ENCODE assay signal across 19 cellular contexts in genomic region chr19:43652546-43652874, GRCh38. TPM values are rescaled to one million over a fixed set of nuclear protein-coding genes. Genes with fewer than 3 reads are reported as not detected.
DNase-seq lines count a peak whose midpoint lies in the region; ATAC-seq, FAIRE-seq and TF ChIP-seq lines count a peak whose summit lies in the region.
"Had no signal": no experiment of that assay in that cellular context is flagged by ENCODE, and none has a peak within 500 bp of the region (broad histone marks: within the 10 kb centered on the region; RNA-seq: fewer than 3 reads in every experiment).

No MANE protein-coding gene starts in this region.

- H3K79me2 ChIP-seq in endothelial cell of umbilical vein (ENCODE audit: control insufficient read depth, insufficient read depth, low read length), result peaks cover 2% of the 10 kb centered on the region

- no peak overlapping the region for H3K4me2 ChIP-seq in endothelial cell of umbilical vein (ENCODE audit: insufficient read depth, low read length)
- H3K4me2 ChIP-seq: neural progenitor cell had no signal

- TF ChIP-seq POLR2A in endothelial cell of umbilical vein (IDR thresholded peaks at IDR 0.05; ENCODE audit: low read depth, low read length), result peak; percentile 39
- TF ChIP-seq POLR2A in stomach (IDR thresholded peaks at IDR 0.05), result no peak

- H3K4me1 ChIP-seq in HEK293 (ENCODE audit: control insufficient read depth, insufficient read depth, low read length) (peaks cover 3% of the 10 kb centered on the region), RWPE2 (ENCODE audit: insufficient read depth, poor library complexity, severe bottlenecking) (no peaks in the 10 kb centered on the region), endothelial cell of umbilical vein (ENCODE audit: control insufficient read depth, extremely low read depth, insufficient read depth, low read length) (no peaks in the 10 kb centered on the region), stomach (peaks cover 0 to 4% (median 1%) of the 10 kb centered on the region in 4 donors)
- H3K4me1 ChIP-seq: neural progenitor cell, psoas muscle had no signal

- no peaks in the 10 kb centered on the region for H4K20me1 ChIP-seq in endothelial cell of umbilical vein (replicated peaks; ENCODE audit: control insufficient read depth, extremely low read depth, insufficient read depth, low read length)

- DNase-seq in RWPE2 (ENCODE audit: low spot score) (no peak), endothelial cell of umbilical vein (ENCODE audit: low read depth, low spot score) (no peak), sciatic nerve (ENCODE audit: low spot score) (no peak), stomach (no peak), T-helper 2 cell (no peak), GM19240 (ENCODE audit: insufficient read length, low spot score) (no peak)
- DNase-seq: cortex of kidney, DMS79, GF-D8, lower lobe of right lung, NCI-H1417 treated with DMSO at 0.1 percent for 48 hours had no signal

- H3K9ac ChIP-seq in endothelial cell of umbilical vein (replicated peaks; ENCODE audit: extremely low read depth, insufficient read depth, low read length), result no peak overlapping the region
- H3K9ac ChIP-seq: neural progenitor cell had no signal

- no TSS peak for BruUV-seq in endothelial cell of umbilical vein (replicated peaks; lab: Mats Ljungman, UMichigan)

- POLR2A ChIA-PET in HEK293 (lab: Yijun Ruan, JAX) (interaction anchor here (1.0 kb wide), 1 partner anchor 16 kb away, joined by 3 read pairs; no protein-coding TSS in a partner anchor), endothelial cell of umbilical vein (lab: Charles Lee) (no interaction called here)

- no peak for ATAC-seq in RWPE2 (ENCODE audit: low read depth)
- ATAC-seq in sciatic nerve, result peak; percentile 23

- FAIRE-seq in endothelial cell of umbilical vein (lab: Jason Lieb, UNC), result no peak
- FAIRE-seq: H54 had no signal

- H2AFZ ChIP-seq in endothelial cell of umbilical vein (ENCODE audit: low read depth, low read length), result no peak overlapping the region
- H2AFZ ChIP-seq: neural progenitor cell had no signal

- CTCF ChIA-PET in HEK293 (lab: Yijun Ruan, JAX), result interaction anchor here (0.6 to 4.6 kb wide), 28 partner anchors 9 to 213 kb away, joined by 3 to 52 read pairs (median 5); partner anchors contain the start of genes IRGC, IRGQ, ZNF283 and ZNF575
- CTCF ChIA-PET in endothelial cell of umbilical vein (lab: Charles Lee), result interaction anchor here (0.7 to 3.6 kb wide), 11 partner anchors 11 to 220 kb away, joined by 3 to 27 read pairs (median 4); no protein-coding TSS in a partner anchor

- H3K4me3 ChIP-seq in HEK293 (ENCODE audit: low read depth, low read length) (no peak overlapping the region), RWPE2 (ENCODE audit: severe bottlenecking) (no peak overlapping the region), endothelial cell of umbilical vein (replicated peaks in 1 of 3; ENCODE audit: insufficient read depth in 1 of 3, low read depth in 1 of 3, low read length in 3 of 3) (no peak overlapping the region), stomach (no peak overlapping the region)
- H3K4me3 ChIP-seq: cardiac muscle cell, lower lobe of right lung, MG63, mucosa of descending colon, neural progenitor cell, psoas muscle had no signal

- H3K9me1 ChIP-seq in endothelial cell of umbilical vein (replicated peaks; ENCODE audit: control insufficient read depth, extremely low read depth, insufficient read depth, low read length), result no peaks in the 10 kb centered on the region

- H3K27ac ChIP-seq in HEK293 (ENCODE audit: extremely low read depth, low read depth, low read length) (no peak overlapping the region), RWPE2 (ENCODE audit: poor library complexity, severe bottlenecking) (no peak overlapping the region), endothelial cell of umbilical vein (ENCODE audit: insufficient read depth, low read depth, low read length) (no peak overlapping the region), stomach (no peak overlapping the region)
- H3K27ac ChIP-seq: lower lobe of right lung, neural progenitor cell, psoas muscle had no signal

- intact Hi-C loops in endothelial cell of umbilical vein (cut with micrococcal nuclease) (loop anchor here (1.0 kb wide), 5 partner anchors 56 to 219 kb away; partner anchors contain the start of genes IRGQ and ZNF576), sciatic nerve (cut with DNase I) (loop anchor here (10.0 kb wide), 1 partner anchor 58 kb away; the partner anchor contains the start of genes IRGQ and ZNF576), stomach (cut with DNase I; ENCODE audit: low total_unique reads) (loop anchor here (10.0 kb wide), 1 partner anchor 98 kb away; no protein-coding TSS in a partner anchor)

- TF ChIP-seq EP300 in stomach (IDR thresholded peaks at IDR 0.05), result no peak

- H3K9me3 ChIP-seq in HEK293 (ENCODE audit: control insufficient read depth, insufficient read depth, low read depth, low read length), result peaks cover 3% of the 10 kb centered on the region; the same call in 1 of the 2 replicates
- no peaks in the 10 kb centered on the region for H3K9me3 ChIP-seq in RWPE2 (ENCODE audit: severe bottlenecking)
- no peaks in the 10 kb centered on the region for H3K9me3 ChIP-seq in endothelial cell of umbilical vein (replicated peaks; ENCODE audit: control insufficient read depth, insufficient read depth, low read length)
- H3K9me3 ChIP-seq in stomach, result no peaks in the 10 kb centered on the region
- H3K9me3 ChIP-seq: lower lobe of right lung, MG63, mucosa of descending colon, psoas muscle had no signal

- TF ChIP-seq CTCF in HEK293 (tag by site-specific recombination; IDR thresholded peaks at IDR 0.05) (no peak), RWPE2 (IDR thresholded peaks at IDR 0.05; ENCODE audit: poor library complexity, severe bottlenecking) (peak; percentile 50), endothelial cell of umbilical vein (IDR thresholded peaks at IDR 0.05; ENCODE audit: extremely low read depth in 1 of 2, insufficient read depth in 1 of 2, low read depth in 1 of 2, low read length in 2 of 2) (no peak), stomach (IDR thresholded peaks at IDR 0.05) (no peak)

- H3K27me3 ChIP-seq in RWPE2 (ENCODE audit: insufficient read depth, poor library complexity, severe bottlenecking), result no peaks in the 10 kb centered on the region
- H3K27me3 ChIP-seq in endothelial cell of umbilical vein (ENCODE audit: control insufficient read depth in 2 of 2, insufficient read depth in 2 of 2, low read length in 2 of 2), result no peaks in the 10 kb centered on the region
- H3K27me3 ChIP-seq in stomach, result no peaks in the 10 kb centered on the region
- H3K27me3 ChIP-seq: cardiac muscle cell, MG63, neural progenitor cell had no signal

- H3K36me3 ChIP-seq in HEK293 (ENCODE audit: control insufficient read depth in 2 of 2, insufficient read depth in 1 of 2, low read length in 2 of 2) (peaks cover 36 to 72% of the 10 kb centered on the region in 2 experiments), RWPE2 (ENCODE audit: low read depth) (peaks cover 81% of the 10 kb centered on the region), endothelial cell of umbilical vein (ENCODE audit: control insufficient read depth in 2 of 2, extremely low read depth in 1 of 2, insufficient read depth in 2 of 2, low read length in 2 of 2) (peaks cover 5 to 8% of the 10 kb centered on the region in 2 experiments), stomach (peaks cover 24 to 98% (median 80%) of the 10 kb centered on the region in 4 donors)
- H3K36me3 ChIP-seq: cardiac muscle cell, neural progenitor cell had no signal

- dilution Hi-C loops in endothelial cell of umbilical vein (cut with MboI; ENCODE audit: extremely low pct_ligation_motif_present, low sequenced_read_pairs), result no loop called here

- 63 to 80% (median 70%) methylated on average over 5 of the region's 5 CpGs for WGBS in stomach, 5 donors

RNA-seq across cellular contexts. Expression of gene CADM4, which starts 12.9 kb away (rescaled TPM):
- total RNA-seq in endothelial cell of umbilical vein (6.7 and 7.5 TPM in 2 replicates), sciatic nerve (175 TPM), stomach (1 to 10 TPM in 4 of 5 donors, not detected in 1; 4.9 to 8.6 (median 6.2) TPM)
- polyA plus RNA-seq in endothelial cell of umbilical vein (5.0 and 7.7 TPM in 2 replicates), stomach (10 to 100 TPM in 1 of 3 donors, 1 to 10 TPM in 2; 5.0 to 14.2 (median 8.9) TPM)
- polyA plus RNA-seq in endothelial cell of umbilical vein (2011; cell fraction: cytosol; rRNA removed), result 4.3 and 6.2 TPM in 2 replicates
- 1.9 and 2.5 TPM in 2 replicates for polyA plus RNA-seq in endothelial cell of umbilical vein (2011; cell fraction: nucleus; rRNA removed)
- 4.9 and 10.7 TPM in 2 replicates for polyA plus RNA-seq in endothelial cell of umbilical vein (2012)
- 3.6 and 4.3 TPM in 2 replicates for polyA minus RNA-seq in endothelial cell of umbilical vein
- not detected for polyA minus RNA-seq in endothelial cell of umbilical vein (2011; cell fraction: cytosol; rRNA and poly(A)+ RNA removed)
- 0.19 and 0.63 TPM in 2 replicates for polyA minus RNA-seq in endothelial cell of umbilical vein (2011; cell fraction: nucleus; rRNA and poly(A)+ RNA removed)

RNA-seq across cellular contexts. Expression of gene PLAUR, which starts 17.5 kb away (rescaled TPM):
- total RNA-seq in endothelial cell of umbilical vein, result 62.9 and 82.0 TPM in 2 replicates
- polyA plus RNA-seq in endothelial cell of umbilical vein, result 60.2 and 66.3 TPM in 2 replicates
- 69.1 and 72.2 TPM in 2 replicates for polyA plus RNA-seq in endothelial cell of umbilical vein (2011; cell fraction: cytosol; rRNA removed)
- polyA plus RNA-seq in endothelial cell of umbilical vein (2011; cell fraction: nucleus; rRNA removed), result 54.9 and 66.5 TPM in 2 replicates
- polyA plus RNA-seq in endothelial cell of umbilical vein (2012), result 88.6 and 102 TPM in 2 replicates
- 25.4 and 28.6 TPM in 2 replicates for polyA minus RNA-seq in endothelial cell of umbilical vein
- polyA minus RNA-seq in endothelial cell of umbilical vein (2011; cell fraction: cytosol; rRNA and poly(A)+ RNA removed), result 24.4 TPM
- polyA minus RNA-seq in endothelial cell of umbilical vein (2011; cell fraction: nucleus; rRNA and poly(A)+ RNA removed), result 11.5 and 13.6 TPM in 2 replicates
- total RNA-seq in sciatic nerve, result 36.9 TPM
- total RNA-seq in stomach, result 10 to 100 TPM in 4 of 5 donors, 1 to 10 TPM in 1; 2.0 to 57.2 (median 26.1) TPM
- 10 to 100 TPM in 2 of 3 donors, 1 to 10 TPM in 1; 9.1 to 35.9 (median 31.1) TPM for polyA plus RNA-seq in stomach

RNA-seq across cellular contexts. Expression of gene ZNF428, which starts 33.1 kb away (rescaled TPM):
- 51.8 and 56.2 TPM in 2 replicates for total RNA-seq in endothelial cell of umbilical vein
- polyA plus RNA-seq in endothelial cell of umbilical vein, result 29.2 and 30.7 TPM in 2 replicates
- polyA plus RNA-seq in endothelial cell of umbilical vein (2011; cell fraction: cytosol; rRNA removed), result 36.3 and 53.6 TPM in 2 replicates
- 16.4 and 19.4 TPM in 2 replicates for polyA plus RNA-seq in endothelial cell of umbilical vein (2011; cell fraction: nucleus; rRNA removed)
- 36.4 and 59.1 TPM in 2 replicates for polyA plus RNA-seq in endothelial cell of umbilical vein (2012)
- 6.9 and 13.4 TPM in 2 replicates for polyA minus RNA-seq in endothelial cell of umbilical vein
- polyA minus RNA-seq in endothelial cell of umbilical vein (2011; cell fraction: cytosol; rRNA and poly(A)+ RNA removed), result 2.5 TPM
- polyA minus RNA-seq in endothelial cell of umbilical vein (2011; cell fraction: nucleus; rRNA and poly(A)+ RNA removed), result 5.4 and 7.9 TPM in 2 replicates
- total RNA-seq in sciatic nerve, result 39.1 TPM
- 10 to 100 TPM in 4 of 5 donors, 1 to 10 TPM in 1; 7.8 to 72.7 (median 11.2) TPM for total RNA-seq in stomach
- 10 to 100 TPM; 30.9 to 47.9 (median 42.8) TPM for polyA plus RNA-seq in stomach

RNA-seq across cellular contexts. Expression of gene SRRM5, which starts 40.6 kb away (rescaled TPM):
- total RNA-seq in endothelial cell of umbilical vein, result 0.27 and 0.32 TPM in 2 replicates
- polyA plus RNA-seq in endothelial cell of umbilical vein, result 0.13 and 0.17 TPM in 2 replicates
- 0.08 and 0.13 TPM in 2 replicates for polyA plus RNA-seq in endothelial cell of umbilical vein (2011; cell fraction: cytosol; rRNA removed)
- polyA plus RNA-seq in endothelial cell of umbilical vein (2011; cell fraction: nucleus; rRNA removed), result 0.76 and 0.88 TPM in 2 replicates
- 0.20 and 0.37 TPM in 2 replicates for polyA plus RNA-seq in endothelial cell of umbilical vein (2012)
- 0.15 and 0.22 TPM in 2 replicates for polyA minus RNA-seq in endothelial cell of umbilical vein
- polyA minus RNA-seq in endothelial cell of umbilical vein (2011; cell fraction: cytosol; rRNA and poly(A)+ RNA removed), result not detected
- 0.29 and 0.34 TPM in 2 replicates for polyA minus RNA-seq in endothelial cell of umbilical vein (2011; cell fraction: nucleus; rRNA and poly(A)+ RNA removed)
- total RNA-seq in sciatic nerve, result 0.58 TPM
- not detected for total RNA-seq in stomach
- under 1 TPM in 2 of 3 donors, not detected in 1; 0.45 to 0.50 TPM for polyA plus RNA-seq in stomach
- total RNA-seq: skeletal muscle tissue had no signal

RNA-seq across cellular contexts. Expression of gene ZNF576, which starts 56.1 kb away (rescaled TPM):
- total RNA-seq in endothelial cell of umbilical vein (19.5 and 20.3 TPM in 2 replicates), sciatic nerve (14.3 TPM), stomach (10 to 100 TPM in 3 of 5 donors, 1 to 10 TPM in 1, not detected in 1; 4.2 to 21.6 (median 15.9) TPM)
- polyA plus RNA-seq in endothelial cell of umbilical vein (27.7 and 38.3 TPM in 2 replicates), stomach (10 to 100 TPM; 13.7 to 18.2 (median 14.9) TPM)
- polyA plus RNA-seq in endothelial cell of umbilical vein (2011; cell fraction: cytosol; rRNA removed), result 15.7 and 19.2 TPM in 2 replicates
- 6.8 and 7.3 TPM in 2 replicates for polyA plus RNA-seq in endothelial cell of umbilical vein (2011; cell fraction: nucleus; rRNA removed)
- 14.8 and 16.0 TPM in 2 replicates for polyA plus RNA-seq in endothelial cell of umbilical vein (2012)
- 6.9 and 8.5 TPM in 2 replicates for polyA minus RNA-seq in endothelial cell of umbilical vein
- 5.0 TPM for polyA minus RNA-seq in endothelial cell of umbilical vein (2011; cell fraction: cytosol; rRNA and poly(A)+ RNA removed)
- polyA minus RNA-seq in endothelial cell of umbilical vein (2011; cell fraction: nucleus; rRNA and poly(A)+ RNA removed), result 6.8 and 9.3 TPM in 2 replicates

Comparison
In these comparisons a context has a peak if more than half of its experiments do, and no peak if none do; other contexts are left out.
1. RNA of gene CADM4, which starts 12.9 kb away (total RNA-seq): 175 TPM in sciatic nerve (single experiment); 6.7 to 7.5 TPM in endothelial cell of umbilical vein and 4.9 to 8.6 TPM in stomach; every median in the first group is over 10 times any median in the second.